10 cellular contexts compared by ENCODE assay signal in the genomic region with DNA sequence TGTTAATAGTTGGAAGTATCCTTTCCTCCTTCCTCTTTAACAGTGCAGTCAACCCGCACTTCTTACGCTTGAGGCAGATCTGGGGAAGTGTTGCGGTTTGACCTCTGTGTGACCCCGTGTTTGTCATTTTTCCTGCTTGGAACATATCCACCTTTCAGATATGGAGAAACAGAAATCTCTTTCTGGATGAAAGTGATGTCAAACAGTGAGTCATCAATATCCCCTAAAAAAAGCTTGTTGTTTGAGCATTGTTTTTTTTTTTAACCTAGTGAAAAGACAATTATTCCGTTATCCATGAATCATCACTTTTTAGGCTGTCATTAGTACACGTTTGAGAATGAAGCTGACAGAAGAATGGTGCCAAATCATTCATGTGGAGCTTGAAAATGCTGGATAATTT.
A peak's percentile ranks its signal among the peaks of the same experiment; 100 is the strongest.
DNase-seq lines count a peak whose midpoint lies in the region; ATAC-seq, FAIRE-seq and TF ChIP-seq lines count a peak whose summit lies in the region.
"Had no signal": no experiment of that assay in that cellular context is flagged by ENCODE, and none has a peak within 500 bp of the region (broad histone marks: within the 10 kb centered on the region; RNA-seq: fewer than 3 reads in every experiment).

No MANE protein-coding gene starts in this region.

- H3K36me3 ChIP-seq in BE2C, result no peaks in the 10 kb centered on the region
- no peaks in the 10 kb centered on the region for H3K36me3 ChIP-seq in HepG2 (replicated peaks in 1 of 2; ENCODE audit: control insufficient read depth in 1 of 2, insufficient read depth in 2 of 2, low read length in 2 of 2)

- H3K4me1 ChIP-seq in BE2C (no peaks in the 10 kb centered on the region), HepG2 (ENCODE audit: insufficient read depth, low read length) (peaks cover 7% of the 10 kb centered on the region; the same call in 1 of the 2 replicates)

- H3K4me2 ChIP-seq in HepG2 (ENCODE audit: low read depth, low read length), result no peak overlapping the region
- H3K4me2 ChIP-seq: hepatocyte had no signal

- H2AFZ ChIP-seq in HepG2 (ENCODE audit: low read length), result no peak overlapping the region
- H2AFZ ChIP-seq: hepatocyte had no signal

- H4K20me1 ChIP-seq in HepG2 (ENCODE audit: insufficient read depth, low read length), result no peaks in the 10 kb centered on the region

- no peak for TF ChIP-seq POLR2A in HepG2 (IDR thresholded peaks at IDR 0.05; ENCODE audit: insufficient read depth in 1 of 2, low read depth in 2 of 2, low read length in 2 of 2)

- H3K9ac ChIP-seq in HepG2 (ENCODE audit: insufficient read depth, low read depth, low read length), result no peak overlapping the region

- H3K4me3 ChIP-seq in BE2C (ENCODE audit: low read depth, low read length) (no peak overlapping the region), HepG2 (replicated peaks in 1 of 3; ENCODE audit: insufficient read depth in 1 of 3, low read depth in 2 of 3, low read length in 3 of 3) (no peak overlapping the region)
- H3K4me3 ChIP-seq: hepatocyte had no signal

- TF ChIP-seq EP300 in HepG2 (IDR thresholded peaks at IDR 0.05; ENCODE audit: low read depth in 2 of 2, low read length in 2 of 2), result no peak
- no peak for TF ChIP-seq EP300 in HepG2 (CRISPR knock-in tag; IDR thresholded peaks at IDR 0.05; ENCODE audit: borderline replicate concordance)

- intact Hi-C loops in HepG2 (cut with micrococcal nuclease; ENCODE audit: unreplicated experiment), result no loop called here

- no peak for FAIRE-seq in HepG2 (lab: Jason Lieb, UNC)

- TF ChIP-seq CTCF in BE2C (IDR thresholded peaks at IDR 0.05; ENCODE audit: low read depth, low read length) (no peak), HepG2 (CRISPR knock-in tag; IDR thresholded peaks at IDR 0.05) (no peak), GM13976 (IDR thresholded peaks at IDR 0.05; ENCODE audit: borderline replicate concordance, control extremely low read depth, extremely low read depth, insufficient read depth, missing control alignments) (no peak)

- ATAC-seq in HepG2, result no peak
- no peak for ATAC-seq in HG02623 (IDR thresholded peaks at IDR 0.05; ENCODE audit: unreplicated experiment)

- no peaks in the 10 kb centered on the region for H3K9me3 ChIP-seq in BE2C
- 0 out of 2 replicates have a peak, but pooled peaks cover 4% of the 10 kb centered on the region for H3K9me3 ChIP-seq in HepG2 (ENCODE audit: low read length)

- no peaks in the 10 kb centered on the region for H3K79me2 ChIP-seq in HepG2 (ENCODE audit: insufficient read depth, low read length)
- H3K79me2 ChIP-seq: hepatocyte had no signal

- H3K27ac ChIP-seq in angular gyrus (ENCODE audit: low read depth, low read length), result peak overlapping the region; percentile 19
- no peak overlapping the region for H3K27ac ChIP-seq in HepG2 (ENCODE audit: extremely low read length, insufficient read depth, low read length)
- H3K27ac ChIP-seq: hepatocyte had no signal

- CTCF ChIA-PET in HepG2 (lab: Yijun Ruan, JAX; ENCODE audit: low intra/inter-chr PET ratio, low total read pairs), result no interaction called here

- BruUV-seq in HepG2 (replicated peaks; lab: Mats Ljungman, UMichigan), result no TSS peak

- no peak for TF ChIP-seq RAD21 in HepG2 (CRISPR knock-in tag; IDR thresholded peaks at IDR 0.05)

- 3% methylated on average over 6 of the region's 6 CpGs for WGBS in HepG2 (ENCODE audit: low lambda C conversion rate)

- POLR2A ChIA-PET in HepG2 (lab: Yijun Ruan, JAX), result no interaction called here

- no peaks in the 10 kb centered on the region for H3K27me3 ChIP-seq in BE2C
- no peaks in the 10 kb centered on the region for H3K27me3 ChIP-seq in HepG2 (ENCODE audit: control insufficient read depth in 1 of 2, insufficient read depth in 2 of 2, low read length in 2 of 2)
- H3K27me3 ChIP-seq: hepatocyte had no signal

- in situ Hi-C loops in HepG2 (cut with HindIII; ENCODE audit: extremely low pct_ligation_motif_present, low pct_unique_long_range_greater_than_20kb) (no loop called here), GM13976 (cut with MboI; ENCODE audit: low sequenced_read_pairs, unreplicated experiment) (no loop called here)

- peak; percentile 15 for DNase-seq in BE2C
- DNase-seq in KG1 (lab: John Stamatoyannopoulos, UW), result peak; percentile 7
- peak; percentile 46 for DNase-seq in HepG2 (ENCODE audit: low spot score)
- DNase-seq in Kasumi-1 (lab: John Stamatoyannopoulos, UW), result no peak
- DNase-seq in HUDEP-2 (lab: John Stamatoyannopoulos, UW; ENCODE audit: unreplicated experiment in 76 of 76), result no peak
- DNase-seq in GM13976 (ENCODE audit: low spot score), result no peak
- DNase-seq: NCI-H774 had no signal

TF ChIP-seq in HepG2, 621 proteins besides CTCF, POLR2A, EP300 and RAD21:
- TF ChIP-seq ZNF652 (CRISPR knock-in tag; IDR thresholded peaks at IDR 0.05; ENCODE audit: borderline replicate concordance, low read depth), result no peak
- peak; percentile 61 to 66 for TF ChIP-seq MAFK (conservative IDR thresholded peaks at IDR 0.05 in 1 of 2, IDR thresholded peaks at IDR 0.05 in 1 of 2; ENCODE audit: low read length in 2 of 2)
- TF ChIP-seq ZNF768 (CRISPR knock-in tag; IDR thresholded peaks at IDR 0.05), result no peak
- peak; percentile 54; the same call in 1 of the 2 replicates for TF ChIP-seq FOSL2 (CRISPR knock-in tag; IDR thresholded peaks at IDR 0.05)
- TF ChIP-seq NFE2L2 (IDR thresholded peaks at IDR 0.05; ENCODE audit: low read length), result 0 out of 2 replicates have a peak, but pooled peaks have one; percentile 3
- TF ChIP-seq AHR (CRISPR knock-in tag; IDR thresholded peaks at IDR 0.05), result no peak
- no peak for TF ChIP-seq ISL2 (CRISPR knock-in tag; IDR thresholded peaks at IDR 0.05)
- TF ChIP-seq SOX5 (CRISPR knock-in tag; IDR thresholded peaks at IDR 0.05; ENCODE audit: borderline replicate concordance), result 0 out of 2 replicates have a peak, but pooled peaks have one; percentile 20
- TF ChIP-seq RARA (CRISPR knock-in tag; IDR thresholded peaks at IDR 0.05), result peak; percentile 43
- TF ChIP-seq ZFP82 (CRISPR knock-in tag; IDR thresholded peaks at IDR 0.05; ENCODE audit: borderline replicate concordance), result no peak
- TF ChIP-seq, protein P1, sequence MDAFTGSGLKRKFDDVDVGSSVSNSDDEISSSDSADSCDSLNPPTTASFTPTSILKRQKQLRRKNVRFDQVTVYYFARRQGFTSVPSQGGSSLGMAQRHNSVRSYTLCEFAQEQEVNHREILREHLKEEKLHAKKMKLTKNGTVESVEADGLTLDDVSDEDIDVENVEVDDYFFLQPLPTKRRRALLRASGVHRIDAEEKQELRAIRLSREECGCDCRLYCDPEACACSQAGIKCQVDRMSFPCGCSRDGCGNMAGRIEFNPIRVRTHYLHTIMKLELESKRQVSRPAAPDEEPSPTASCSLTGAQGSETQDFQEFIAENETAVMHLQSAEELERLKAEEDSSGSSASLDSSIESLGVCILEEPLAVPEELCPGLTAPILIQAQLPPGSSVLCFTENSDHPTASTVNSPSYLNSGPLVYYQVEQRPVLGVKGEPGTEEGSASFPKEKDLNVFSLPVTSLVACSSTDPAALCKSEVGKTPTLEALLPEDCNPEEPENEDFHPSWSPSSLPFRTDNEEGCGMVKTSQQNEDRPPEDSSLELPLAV (CRISPR knock-in tag; conservative IDR thresholded peaks at IDR 0.05; ENCODE audit: low read depth), result no peak
- no peak for TF ChIP-seq SCMH1 (CRISPR knock-in tag; IDR thresholded peaks at IDR 0.05; ENCODE audit: borderline replicate concordance)
- TF ChIP-seq, protein P2, sequence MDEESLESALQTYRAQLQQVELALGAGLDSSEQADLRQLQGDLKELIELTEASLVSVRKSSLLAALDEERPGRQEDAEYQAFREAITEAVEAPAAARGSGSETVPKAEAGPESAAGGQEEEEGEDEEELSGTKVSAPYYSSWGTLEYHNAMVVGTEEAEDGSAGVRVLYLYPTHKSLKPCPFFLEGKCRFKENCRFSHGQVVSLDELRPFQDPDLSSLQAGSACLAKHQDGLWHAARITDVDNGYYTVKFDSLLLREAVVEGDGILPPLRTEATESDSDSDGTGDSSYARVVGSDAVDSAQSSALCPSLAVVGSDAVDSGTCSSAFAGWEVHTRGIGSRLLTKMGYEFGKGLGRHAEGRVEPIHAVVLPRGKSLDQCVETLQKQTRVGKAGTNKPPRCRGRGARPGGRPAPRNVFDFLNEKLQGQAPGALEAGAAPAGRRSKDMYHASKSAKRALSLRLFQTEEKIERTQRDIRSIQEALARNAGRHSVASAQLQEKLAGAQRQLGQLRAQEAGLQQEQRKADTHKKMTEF (CRISPR knock-in tag; IDR thresholded peaks at IDR 0.05), result no peak
- TF ChIP-seq CREB1 (IDR thresholded peaks at IDR 0.05), result 0 out of 2 replicates have a peak, but pooled peaks have one; percentile 26
- TF ChIP-seq CREB1 (CRISPR knock-in tag; IDR thresholded peaks at IDR 0.05), result no peak
- no peak for TF ChIP-seq KDM3A (CRISPR knock-in tag; IDR thresholded peaks at IDR 0.05; ENCODE audit: low read depth)
- TF ChIP-seq ZNF331 (CRISPR knock-in tag; IDR thresholded peaks at IDR 0.05), result no peak
- TF ChIP-seq SOX13 (IDR thresholded peaks at IDR 0.05), result no peak
- peak in 1 of 2 experiments; percentile 36; a peak in 1 of 4 replicates for TF ChIP-seq SOX13 (CRISPR knock-in tag; conservative IDR thresholded peaks at IDR 0.05 in 1 of 2, IDR thresholded peaks at IDR 0.05 in 1 of 2)
- no peak for TF ChIP-seq FOSL1 (CRISPR knock-in tag; IDR thresholded peaks at IDR 0.05; ENCODE audit: borderline replicate concordance)
- TF ChIP-seq ZNF724P (CRISPR knock-in tag; IDR thresholded peaks at IDR 0.05; ENCODE audit: borderline replicate concordance), result no peak
- TF ChIP-seq HMG20A (CRISPR knock-in tag; IDR thresholded peaks at IDR 0.05; ENCODE audit: borderline replicate concordance), result peak; percentile 10; the same call in 1 of the 2 replicates
- TF ChIP-seq GZF1 (CRISPR knock-in tag; IDR thresholded peaks at IDR 0.05), result no peak
- peak; percentile 64 for TF ChIP-seq MAFF (IDR thresholded peaks at IDR 0.05; ENCODE audit: low read depth, low read length)

Comparison
In these comparisons a context has a peak if more than half of its experiments do, and no peak if none do; other contexts are left out.
1. DNase-seq: peak in BE2C (single experiment), KG1 (single experiment) and HepG2 (single experiment); none in Kasumi-1 (0 of 2), HUDEP-2 (0 of 76) and GM13976 (single experiment).